ENCODE assay signal across 1 cellular context in genomic region chr13:25252229-25252628, GRCh38.
TF ChIP-seq lines count a peak whose summit lies in the region.

No MANE protein-coding gene starts in this region.

TF ChIP-seq in WTC11, 78 proteins besides CTCF, POLR2A, EP300 and RAD21 (continued from another document):
- TF ChIP-seq STAT6 (CRISPR knock-in tag; conservative IDR thresholded peaks at IDR 0.05; ENCODE audit: low read depth) (no peak), ZBTB21 (CRISPR knock-in tag; IDR thresholded peaks at IDR 0.05; ENCODE audit: borderline replicate concordance) (no peak), ZNF396 (CRISPR knock-in tag; IDR thresholded peaks at IDR 0.05; ENCODE audit: borderline replicate concordance) (no peak), ZNF138 (CRISPR knock-in tag; conservative IDR thresholded peaks at IDR 0.05) (no peak), PRRX2 (CRISPR knock-in tag; IDR thresholded peaks at IDR 0.05) (no peak)
